Comparison of ENCODE assay signal across 9 cellular contexts in genomic region chr1:149844650-149845255, GRCh38. TPM values are rescaled to one million over a fixed set of nuclear protein-coding genes. Genes with fewer than 3 reads are reported as not detected.
A peak's percentile ranks its signal among the peaks of the same experiment; 100 is the strongest.
DNase-seq lines count a peak whose midpoint lies in the region; ATAC-seq and TF ChIP-seq lines count a peak whose summit lies in the region.
"Had no signal": no experiment of that assay in that cellular context is flagged by ENCODE, and none has a peak within 500 bp of the region (broad histone marks: within the 10 kb centered on the region; RNA-seq: fewer than 3 reads in every experiment).

No MANE protein-coding gene starts in this region.

- TF ChIP-seq CTCF in VCaP (conservative IDR thresholded peaks at IDR 0.05) (no peak), glutamatergic neuron (IDR thresholded peaks at IDR 0.05; ENCODE audit: partially characterized antibody, unreplicated experiment) (no peak)

- CTCF ChIA-PET in activated CD4-positive, alpha-beta T cell treated with anti-CD3 and anti-CD28 coated beads, Interleukin-2, amount 10 ng/mL, durations not matched to agents 7 days and 5 days (lab: Charles Lee): no interaction called here

- peaks cover 42% of the 10 kb centered on the region for H3K36me3 Mint-ChIP-seq in activated CD4-positive, alpha-beta T cell treated with anti-CD3 and anti-CD28 coated beads, Interleukin-2, amount 10 ng/mL, durations not matched to agents 7 days and 5 days (ENCODE audit: low read depth)
- no peaks in the 10 kb centered on the region for H3K36me3 Mint-ChIP-seq in glutamatergic neuron (ENCODE audit: unreplicated experiment)
- H3K36me3 Mint-ChIP-seq in stimulated activated memory B cell treated with anti-CD40 and anti-IgM and Interleukin-4, amounts not matched to agents 10 μg/mL and 1 μg/mL and 100 μg/mL, for 72 hours: peaks cover 41% of the 10 kb centered on the region

- H3K27me3 Mint-ChIP-seq in activated CD4-positive, alpha-beta T cell treated with anti-CD3 and anti-CD28 coated beads, Interleukin-2, amount 10 ng/mL, durations not matched to agents 7 days and 5 days: no peaks in the 10 kb centered on the region
- H3K27me3 Mint-ChIP-seq in glutamatergic neuron (ENCODE audit: unreplicated experiment): peaks cover 1% of the 10 kb centered on the region
- no peaks in the 10 kb centered on the region for H3K27me3 Mint-ChIP-seq in stimulated activated memory B cell treated with anti-CD40 and anti-IgM and Interleukin-4, amounts not matched to agents 10 μg/mL and 1 μg/mL and 100 μg/mL, for 72 hours

- H3K27ac ChIP-seq in VCaP: peak overlapping the region; percentile 77; the same call in 1 of the 2 replicates

- H3K4me3 Mint-ChIP-seq in activated CD4-positive, alpha-beta T cell treated with anti-CD3 and anti-CD28 coated beads, Interleukin-2, amount 10 ng/mL, durations not matched to agents 7 days and 5 days: peak overlapping the region; percentile 81
- peak overlapping the region; percentile 61 for H3K4me3 Mint-ChIP-seq in glutamatergic neuron (ENCODE audit: unreplicated experiment)
- H3K4me3 Mint-ChIP-seq in stimulated activated memory B cell treated with anti-CD40 and anti-IgM and Interleukin-4, amounts not matched to agents 10 μg/mL and 1 μg/mL and 100 μg/mL, for 72 hours: peak overlapping the region; percentile 51

- DNase-seq in activated CD4-positive, alpha-beta T cell treated with anti-CD3 and anti-CD28 coated beads, Interleukin-2, amount 10 ng/mL, durations not matched to agents 7 days and 5 days: peak; percentile 5
- no peak for DNase-seq in activated CD4-positive, alpha-beta T cell treated with anti-CD3 and anti-CD28 coated beads, Interleukin-2, amount 50 U/mL, for 1 hour
- no peak for DNase-seq in glutamatergic neuron
- DNase-seq in NCI-H1417 (lab: John Stamatoyannopoulos, UW): no peak
- DNase-seq in NCI-H526 treated with DMSO at 0.1 percent for 48 hours (lab: John Stamatoyannopoulos, UW): no peak
- DNase-seq: NCI-H187 had no signal

- H3K9me3 Mint-ChIP-seq in activated CD4-positive, alpha-beta T cell treated with anti-CD3 and anti-CD28 coated beads, Interleukin-2, amount 10 ng/mL, durations not matched to agents 7 days and 5 days: no peaks in the 10 kb centered on the region
- H3K9me3 Mint-ChIP-seq in glutamatergic neuron (ENCODE audit: unreplicated experiment): peaks cover 2% of the 10 kb centered on the region
- no peaks in the 10 kb centered on the region for H3K9me3 Mint-ChIP-seq in stimulated activated memory B cell treated with anti-CD40 and anti-IgM and Interleukin-4, amounts not matched to agents 10 μg/mL and 1 μg/mL and 100 μg/mL, for 72 hours

- POLR2A ChIA-PET in activated CD4-positive, alpha-beta T cell treated with anti-CD3 and anti-CD28 coated beads, Interleukin-2, amount 10 ng/mL, durations not matched to agents 7 days and 5 days (lab: Charles Lee): no interaction called here

- peak overlapping the region; percentile 92 for H3K27ac Mint-ChIP-seq in activated CD4-positive, alpha-beta T cell treated with anti-CD3 and anti-CD28 coated beads, Interleukin-2, amount 10 ng/mL, durations not matched to agents 7 days and 5 days
- peak overlapping the region; percentile 16 for H3K27ac Mint-ChIP-seq in glutamatergic neuron (ENCODE audit: unreplicated experiment)
- H3K27ac Mint-ChIP-seq in stimulated activated memory B cell treated with anti-CD40 and anti-IgM and Interleukin-4, amounts not matched to agents 10 μg/mL and 1 μg/mL and 100 μg/mL, for 72 hours: peak overlapping the region; percentile 76

- no peak for ATAC-seq in stimulated activated memory B cell treated with anti-CD40 and anti-IgM and Interleukin-4, amounts not matched to agents 10 μg/mL and 1 μg/mL and 100 μg/mL, for 72 hours
- ATAC-seq in HG02884 (IDR thresholded peaks at IDR 0.05; ENCODE audit: unreplicated experiment): no peak

- peaks cover 53% of the 10 kb centered on the region for H3K4me1 Mint-ChIP-seq in activated CD4-positive, alpha-beta T cell treated with anti-CD3 and anti-CD28 coated beads, Interleukin-2, amount 10 ng/mL, durations not matched to agents 7 days and 5 days
- peaks cover 37% of the 10 kb centered on the region for H3K4me1 Mint-ChIP-seq in glutamatergic neuron (ENCODE audit: low read depth, unreplicated experiment)
- H3K4me1 Mint-ChIP-seq in stimulated activated memory B cell treated with anti-CD40 and anti-IgM and Interleukin-4, amounts not matched to agents 10 μg/mL and 1 μg/mL and 100 μg/mL, for 72 hours: peaks cover 51% of the 10 kb centered on the region

RNA-seq across cellular contexts. Expression of gene BOLA1, which starts 54.6 kb away (rescaled TPM):
- 10 to 100 TPM; 20.3 to 20.6 TPM for total RNA-seq in activated CD4-positive, alpha-beta T cell treated with anti-CD3 and anti-CD28 coated beads, Interleukin-2, amount 10 ng/mL, durations not matched to agents 7 days and 5 days
- 6.4 TPM for total RNA-seq in glutamatergic neuron (ENCODE audit: unreplicated experiment)

Comparison
In these comparisons a context has a peak if more than half of its experiments do, and no peak if none do; other contexts are left out.
1. H3K27ac Mint-ChIP-seq: peak in every context shown above with its lines; median percentile 92 in activated CD4-positive, alpha-beta T cell treated with anti-CD3 and anti-CD28 coated beads, Interleukin-2, amount 10 ng/mL, durations not matched to agents 7 days and 5 days; 76 in stimulated activated memory B cell treated with anti-CD40 and anti-IgM and Interleukin-4, amounts not matched to agents 10 μg/mL and 1 μg/mL and 100 μg/mL, for 72 hours; 16 in glutamatergic neuron.